ENCODE assay signal across 9 cellular contexts in the genomic region with DNA sequence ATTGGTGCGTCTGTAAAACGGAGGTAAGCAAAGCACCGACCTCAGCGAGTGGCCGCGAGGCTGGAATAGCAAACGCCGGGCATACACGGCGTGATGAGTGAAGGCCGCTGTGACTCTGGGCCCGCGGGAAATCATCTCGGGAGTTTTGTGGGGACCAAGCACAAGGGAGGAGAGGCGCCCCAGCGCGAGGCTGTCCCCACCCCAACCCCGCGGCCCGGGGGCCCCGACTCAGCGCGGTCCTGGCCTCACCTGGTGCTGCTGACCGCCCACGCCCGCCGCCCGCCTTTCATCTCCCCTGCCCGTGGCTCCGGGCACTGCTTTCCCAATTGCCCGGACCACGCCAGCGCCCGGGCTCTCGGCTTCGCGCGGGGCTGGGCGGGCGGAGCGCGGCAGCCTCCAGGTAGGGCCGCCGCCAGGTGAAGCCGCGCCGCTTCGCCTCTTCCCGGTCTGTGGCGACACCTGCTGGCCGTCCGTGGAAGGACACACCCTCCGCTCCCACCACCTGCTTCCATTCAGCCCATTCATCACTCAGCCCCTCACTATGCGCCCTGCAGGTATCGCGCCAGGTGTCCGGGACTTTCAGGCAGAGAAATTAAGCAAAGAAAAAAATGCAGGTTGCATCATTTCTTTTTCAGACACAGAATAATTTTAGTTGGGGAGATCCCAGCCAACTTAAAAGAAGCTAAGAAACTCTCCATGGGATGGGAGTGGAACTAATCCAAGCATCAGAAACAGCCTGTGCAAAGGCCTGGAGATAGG.
DNase-seq lines count a peak whose midpoint lies in the region; ATAC-seq, FAIRE-seq and TF ChIP-seq lines count a peak whose summit lies in the region.
"Had no signal": no experiment of that assay in that cellular context is flagged by ENCODE, and none has a peak within 500 bp of the region (broad histone marks: within the 10 kb centered on the region; RNA-seq: fewer than 3 reads in every experiment).

No MANE protein-coding gene starts in this region.

- H3K4me3 ChIP-seq in GM12865 (ENCODE audit: low read depth, low read length) = no peak overlapping the region
- H3K4me3 ChIP-seq in thoracic aorta = no peak overlapping the region

- H3K27me3 ChIP-seq in thoracic aorta (replicated peaks; ENCODE audit: insufficient read depth) = no peaks in the 10 kb centered on the region

- intact Hi-C loops in activated T-helper 1 cell treated with anti-CD3 and anti-CD28 coated beads, Interleukin-12 subunit alpha, Interleukin-12 subunit beta, Interleukin-2, Interleukin-4 antibody, amounts not matched to agents 30 ng/mL and 10 ng/mL and 1 ng/mL, durations not matched to agents 14 hours and 24 hours and 36 hours (cut with micrococcal nuclease) = loop anchor here (1.0 kb wide), 1 partner anchor 1255 kb away; no protein-coding TSS in a partner anchor

- ATAC-seq in HG03135 (IDR thresholded peaks at IDR 0.05; ENCODE audit: unreplicated experiment) (peak; percentile 76), thoracic aorta (ENCODE audit: insufficient number of reproducible peaks, low FRiP score, low read depth) (no peak)

- peaks cover 4% of the 10 kb centered on the region for H3K4me1 Mint-ChIP-seq in activated T-helper 1 cell treated with anti-CD3 and anti-CD28 coated beads, Interleukin-12 subunit alpha, Interleukin-12 subunit beta, Interleukin-2, Interleukin-4 antibody, amounts not matched to agents 30 ng/mL and 10 ng/mL and 1 ng/mL, durations not matched to agents 14 hours and 24 hours and 36 hours (ENCODE audit: low read depth)

- H3K27me3 Mint-ChIP-seq in activated T-helper 1 cell treated with anti-CD3 and anti-CD28 coated beads, Interleukin-12 subunit alpha, Interleukin-12 subunit beta, Interleukin-2, Interleukin-4 antibody, amounts not matched to agents 30 ng/mL and 10 ng/mL and 1 ng/mL, durations not matched to agents 14 hours and 24 hours and 36 hours (ENCODE audit: insufficient read depth) = peaks cover 29% of the 10 kb centered on the region

- TF ChIP-seq CTCF in GM12865 (IDR thresholded peaks at IDR 0.05; ENCODE audit: insufficient read depth, low read depth, low read length, missing control alignments) (peak; percentile 93), thoracic aorta (IDR thresholded peaks at IDR 0.05) (peak; percentile 96)

- no peak overlapping the region for H3K4me3 Mint-ChIP-seq in activated T-helper 1 cell treated with anti-CD3 and anti-CD28 coated beads, Interleukin-12 subunit alpha, Interleukin-12 subunit beta, Interleukin-2, Interleukin-4 antibody, amounts not matched to agents 30 ng/mL and 10 ng/mL and 1 ng/mL, durations not matched to agents 14 hours and 24 hours and 36 hours

- no peak overlapping the region for H3K27ac ChIP-seq in thoracic aorta

- no peaks in the 10 kb centered on the region for H3K36me3 Mint-ChIP-seq in activated T-helper 1 cell treated with anti-CD3 and anti-CD28 coated beads, Interleukin-12 subunit alpha, Interleukin-12 subunit beta, Interleukin-2, Interleukin-4 antibody, amounts not matched to agents 30 ng/mL and 10 ng/mL and 1 ng/mL, durations not matched to agents 14 hours and 24 hours and 36 hours (ENCODE audit: low read depth)

- no peak for FAIRE-seq in frontal cortex (lab: Jason Lieb, UNC)
- FAIRE-seq: endometrium had no signal

- no peaks in the 10 kb centered on the region for H3K9me3 Mint-ChIP-seq in activated T-helper 1 cell treated with anti-CD3 and anti-CD28 coated beads, Interleukin-12 subunit alpha, Interleukin-12 subunit beta, Interleukin-2, Interleukin-4 antibody, amounts not matched to agents 30 ng/mL and 10 ng/mL and 1 ng/mL, durations not matched to agents 14 hours and 24 hours and 36 hours

- no peaks in the 10 kb centered on the region for H3K9me3 ChIP-seq in thoracic aorta

- DNase-seq in GM12865 (ENCODE audit: low read depth) (peak; percentile 53), NCI-H774 (lab: John Stamatoyannopoulos, UW) (peak; percentile 78), frontal cortex (ENCODE audit: low spot score in 2 of 2) (peak; percentile 57 to 73), nucleus accumbens (lab: John Stamatoyannopoulos, UW) (peak in 38 of 56 donors; percentile 0 to 58 (median 13)), thoracic aorta (ENCODE audit: low spot score) (no peak), epidermal melanocyte (ENCODE audit: insufficient read length, low spot score) (no peak)
- peak; percentile 51 for DNase-seq in activated T-helper 1 cell treated with anti-CD3 and anti-CD28 coated beads, Interleukin-12 subunit alpha, Interleukin-12 subunit beta, Interleukin-2, Interleukin-4 antibody, amounts not matched to agents 30 ng/mL and 10 ng/mL and 1 ng/mL, durations not matched to agents 14 hours and 24 hours and 36 hours (ENCODE audit: low spot score)

- no peak overlapping the region for H3K27ac Mint-ChIP-seq in activated T-helper 1 cell treated with anti-CD3 and anti-CD28 coated beads, Interleukin-12 subunit alpha, Interleukin-12 subunit beta, Interleukin-2, Interleukin-4 antibody, amounts not matched to agents 30 ng/mL and 10 ng/mL and 1 ng/mL, durations not matched to agents 14 hours and 24 hours and 36 hours

- H3K4me1 ChIP-seq in thoracic aorta (ENCODE audit: control insufficient read depth in 1 of 2, low read depth in 2 of 2) = no peaks in the 10 kb centered on the region

- no peaks in the 10 kb centered on the region for H3K36me3 ChIP-seq in thoracic aorta

Comparison
In these comparisons a context has a peak if more than half of its experiments do, and no peak if none do; other contexts are left out.
1. DNase-seq: peak in GM12865 (single experiment), NCI-H774 (single experiment), activated T-helper 1 cell treated with anti-CD3 and anti-CD28 coated beads, Interleukin-12 subunit alpha, Interleukin-12 subunit beta, Interleukin-2, Interleukin-4 antibody, amounts not matched to agents 30 ng/mL and 10 ng/mL and 1 ng/mL, durations not matched to agents 14 hours and 24 hours and 36 hours (single experiment), frontal cortex (2 of 2) and nucleus accumbens (38 of 56); none in thoracic aorta (single experiment) and epidermal melanocyte (single experiment).